8 cellular contexts compared by ENCODE assay signal in genomic region chr10:86758231-86759072, GRCh38. TPM values are rescaled to one million over a fixed set of nuclear protein-coding genes. Genes with fewer than 3 reads are reported as not detected.
DNase-seq lines count a peak whose midpoint lies in the region; ATAC-seq, FAIRE-seq and TF ChIP-seq lines count a peak whose summit lies in the region.

No MANE protein-coding gene starts in this region.

- H3K27ac ChIP-seq in Peyer's patch = peak overlapping the region in 3 of 4 donors; percentile 15 to 96 (median 92)

- ATAC-seq in left colon (no peak), HG03442 (IDR thresholded peaks at IDR 0.05; ENCODE audit: unreplicated experiment) (no peak)

- peaks cover 0 to 36% (median 3%) of the 10 kb centered on the region in 4 donors for H3K4me1 ChIP-seq in Peyer's patch

- no peak for TF ChIP-seq POLR2A in Peyer's patch (IDR thresholded peaks at IDR 0.05)

- H3K4me3 ChIP-seq in GM12864 (ENCODE audit: low read depth, low read length) (peak overlapping the region; percentile 63; the same call in 1 of the 2 replicates), Peyer's patch (peak overlapping the region in 2 of 4 donors; percentile 78 to 91), epithelial cell of proximal tubule (ENCODE audit: low read depth, low read length) (peak overlapping the region; percentile 84)

- H3K27me3 ChIP-seq in Peyer's patch = no peaks in the 10 kb centered on the region

- intact Hi-C loops in left colon (cut with DNase I, micrococcal nuclease) = no loop called here
- intact Hi-C loops in posterior vena cava (cut with DNase I) = loop anchor here in 1 of 2 donors (5.0 kb wide), 1 partner anchor 46 kb away; no protein-coding TSS in a partner anchor

- no peak for FAIRE-seq in frontal cortex (lab: Jason Lieb, UNC)

- H3K9me3 ChIP-seq in Peyer's patch = no peaks in the 10 kb centered on the region

- no peak for DNase-seq in GM12864 (ENCODE audit: low read depth)
- DNase-seq in Peyer's patch = no peak
- no peak for DNase-seq in epithelial cell of proximal tubule (ENCODE audit: low read depth)
- peak; percentile 20 for DNase-seq in putamen (ENCODE audit: low spot score)
- DNase-seq in left colon = no peak
- no peak for DNase-seq in frontal cortex (ENCODE audit: low spot score in 2 of 2)
- DNase-seq in posterior vena cava (ENCODE audit: low spot score) = no peak

- TF ChIP-seq CTCF in GM12864 (IDR thresholded peaks at IDR 0.05; ENCODE audit: low read depth, low read length, missing control alignments) (no peak), Peyer's patch (IDR thresholded peaks at IDR 0.05) (no peak), epithelial cell of proximal tubule (conservative IDR thresholded peaks at IDR 0.05; ENCODE audit: low read depth, low read length) (no peak)

- H3K36me3 ChIP-seq in Peyer's patch = no peaks in the 10 kb centered on the region

RNA-seq across cellular contexts. Expression of gene BMPR1A, which starts 2.0 kb away (rescaled TPM):
- total RNA-seq in Peyer's patch (10 to 100 TPM; 17.1 to 40.1 (median 24.9) TPM), epithelial cell of proximal tubule (15.5 and 22.4 TPM in 2 replicates), left colon (10 to 100 TPM; 38.9 to 50.9 TPM), frontal cortex (46.5 TPM), posterior vena cava (10 to 100 TPM; 68.0 to 75.8 TPM)
